ENCODE assay signal across 8 cellular contexts in the genomic region with DNA sequence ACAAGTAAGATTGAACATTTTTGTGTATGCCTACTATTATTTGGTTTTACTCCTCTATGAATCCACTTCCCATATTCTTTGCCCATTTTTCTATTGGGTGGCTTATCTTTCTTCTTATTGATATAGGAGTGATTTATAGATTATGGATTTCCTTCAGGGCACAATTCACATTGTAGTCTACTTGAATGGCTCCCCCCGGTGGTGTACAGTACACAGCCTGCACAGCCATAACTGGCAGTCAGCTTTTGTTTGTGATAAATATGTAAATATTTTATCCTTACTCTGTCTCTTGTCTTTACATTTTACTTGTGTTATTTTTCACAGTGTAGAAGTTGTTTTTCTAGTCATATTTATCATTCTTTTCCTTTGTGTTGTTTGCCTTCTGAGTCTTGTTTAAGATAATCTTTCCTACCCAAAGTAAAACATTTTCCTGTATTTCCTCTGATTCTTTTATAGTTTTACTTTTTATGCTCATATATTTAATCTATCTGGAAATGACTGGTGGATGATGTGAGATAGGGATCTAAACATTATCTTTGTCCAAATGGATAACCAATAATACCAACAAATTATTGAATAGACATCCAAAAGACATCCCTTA. TPM values are rescaled to one million over a fixed set of nuclear protein-coding genes. Genes with fewer than 3 reads are reported as not detected.
DNase-seq lines count a peak whose midpoint lies in the region; ATAC-seq and TF ChIP-seq lines count a peak whose summit lies in the region.

No MANE protein-coding gene starts in this region.

- peaks cover 10% of the 10 kb centered on the region for H3K4me1 Mint-ChIP-seq in activated T-cell treated with anti-CD3 and anti-CD28 coated beads, Interleukin-2, amount 50 U/mL, for 24 hours (ENCODE audit: low read depth)

- no peak overlapping the region for H3K4me3 ChIP-seq in right cardiac atrium (ENCODE audit: low read length)
- H3K4me3 ChIP-seq in testis = no peak overlapping the region

- no peaks in the 10 kb centered on the region for H3K27me3 Mint-ChIP-seq in activated T-cell treated with anti-CD3 and anti-CD28 coated beads, Interleukin-2, amount 50 U/mL, for 24 hours

- H3K36me3 ChIP-seq in testis (ENCODE audit: low read depth, missing control alignments) = no peaks in the 10 kb centered on the region

- H3K9me3 ChIP-seq in right cardiac atrium (ENCODE audit: control insufficient read depth, low read length) = no peaks in the 10 kb centered on the region
- H3K9me3 ChIP-seq in testis = no peaks in the 10 kb centered on the region

- WGBS in right cardiac atrium = 48% methylated on average over 1 of the region's 1 CpG
- 69 to 71% methylated on average over 1 of the region's 1 CpG for WGBS in testis, 2 donors

- H3K36me3 Mint-ChIP-seq in activated T-cell treated with anti-CD3 and anti-CD28 coated beads, Interleukin-2, amount 50 U/mL, for 24 hours (ENCODE audit: low read depth) = no peaks in the 10 kb centered on the region

- intact Hi-C loops in right cardiac atrium (cut with DNase I) (loop anchor here in 2 of 4 donors (10.0 kb wide), 2 partner anchors 61 to 199 kb away; no protein-coding TSS in a partner anchor), testis (cut with DNase I; ENCODE audit: low total_unique reads) (no loop called here)

- no peak for TF ChIP-seq POLR2A in testis (IDR thresholded peaks at IDR 0.05)

- DNase-seq in activated T-cell treated with anti-CD3 and anti-CD28 coated beads for 1 hour (ENCODE audit: low read depth) (peak; percentile 26), activated T-cell treated with anti-CD3 and anti-CD28 coated beads for 24 hours (ENCODE audit: low read depth) (peak; percentile 11), right cardiac atrium (peak in 2 of 3 donors; percentile 21 to 71), testis (peak; percentile 60), NOMO-1 treated with dmso at 0.1 percent for 144 hours (lab: John Stamatoyannopoulos, UW; ENCODE audit: unreplicated experiment) (no peak), NCI-H2227 treated with DMSO at 0.1 percent for 48 hours (lab: John Stamatoyannopoulos, UW) (no peak), D341Med (ENCODE audit: low spot score) (no peak)
- DNase-seq in activated T-cell treated with anti-CD3 and anti-CD28 coated beads, Interleukin-2, amount 50 U/mL, for 24 hours = no peak

- no peaks in the 10 kb centered on the region for H3K9me3 Mint-ChIP-seq in activated T-cell treated with anti-CD3 and anti-CD28 coated beads, Interleukin-2, amount 50 U/mL, for 24 hours

- H3K27me3 ChIP-seq in right cardiac atrium (ENCODE audit: control insufficient read depth, insufficient read depth) (no peaks in the 10 kb centered on the region), testis (no peaks in the 10 kb centered on the region)

- TF ChIP-seq CTCF in testis (IDR thresholded peaks at IDR 0.05) = peak; percentile 36 to 60 (median 39)

- no peaks in the 10 kb centered on the region for H3K4me1 ChIP-seq in right cardiac atrium (ENCODE audit: control insufficient read depth, insufficient read depth, low read length)
- H3K4me1 ChIP-seq in testis = no peaks in the 10 kb centered on the region

- no peak overlapping the region for H3K27ac ChIP-seq in right cardiac atrium (ENCODE audit: low read length)
- H3K27ac ChIP-seq in testis = no peak overlapping the region

- ATAC-seq in right cardiac atrium = no peak

- no peak overlapping the region for H3K4me3 Mint-ChIP-seq in activated T-cell treated with anti-CD3 and anti-CD28 coated beads, Interleukin-2, amount 50 U/mL, for 24 hours

- H3K27ac Mint-ChIP-seq in activated T-cell treated with anti-CD3 and anti-CD28 coated beads, Interleukin-2, amount 50 U/mL, for 24 hours = no peak overlapping the region

RNA-seq across cellular contexts. Expression of a gene that starts 23.9 kb away (rescaled TPM):
- 100 to 1,000 TPM; 127 to 214 (median 137) TPM for total RNA-seq in right cardiac atrium
- polyA plus RNA-seq in right cardiac atrium = 93.9 TPM
- total RNA-seq in testis = 100 to 1,000 TPM; 135 to 153 TPM
- 103 TPM for polyA plus RNA-seq in testis (ENCODE audit: insufficient read depth, low read depth, low replicate concordance)

Comparison
In these comparisons a context has a peak if more than half of its experiments do, and no peak if none do; other contexts are left out.
1. DNase-seq: peak in activated T-cell treated with anti-CD3 and anti-CD28 coated beads for 1 hour (single experiment), activated T-cell treated with anti-CD3 and anti-CD28 coated beads for 24 hours (single experiment), right cardiac atrium (2 of 3) and testis (single experiment); none in activated T-cell treated with anti-CD3 and anti-CD28 coated beads, Interleukin-2, amount 50 U/mL, for 24 hours (single experiment), NOMO-1 treated with dmso at 0.1 percent for 144 hours (single experiment), NCI-H2227 treated with DMSO at 0.1 percent for 48 hours (single experiment) and D341Med (single experiment).